In the genomic region with DNA sequence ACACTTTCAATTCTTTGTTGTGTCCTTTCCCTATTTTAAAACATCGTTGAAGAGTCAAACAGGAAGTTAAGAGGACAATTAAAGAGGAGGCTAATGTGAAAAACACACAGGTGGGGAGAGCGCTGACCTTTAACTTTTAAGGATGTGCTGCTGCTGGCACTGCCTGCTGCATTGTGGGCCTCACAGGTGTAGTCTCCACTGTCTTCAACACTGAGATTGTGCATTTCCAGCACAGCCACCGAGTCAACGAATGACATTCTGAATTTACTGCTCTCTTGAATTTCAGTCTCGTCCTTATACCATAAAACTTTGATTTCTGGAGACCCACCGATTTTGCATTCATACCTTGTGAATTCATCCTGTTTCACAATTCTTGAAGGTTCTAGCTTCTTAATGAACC, we compare ENCODE assay signal across 1 cellular context.
TF ChIP-seq lines count a peak whose summit lies in the region.

No MANE protein-coding gene starts in this region.

TF ChIP-seq in A549, 52 proteins besides CTCF, POLR2A, EP300 and RAD21 (continued from another document):
- TF ChIP-seq, protein P1, sequence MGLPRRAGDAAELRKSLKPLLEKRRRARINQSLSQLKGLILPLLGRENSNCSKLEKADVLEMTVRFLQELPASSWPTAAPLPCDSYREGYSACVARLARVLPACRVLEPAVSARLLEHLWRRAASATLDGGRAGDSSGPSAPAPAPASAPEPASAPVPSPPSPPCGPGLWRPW (IDR thresholded peaks at IDR 0.05) = no peak
- TF ChIP-seq EHF (CRISPR knock-in tag; IDR thresholded peaks at IDR 0.05) = no peak
